17 cellular contexts compared by ENCODE assay signal in the genomic region with DNA sequence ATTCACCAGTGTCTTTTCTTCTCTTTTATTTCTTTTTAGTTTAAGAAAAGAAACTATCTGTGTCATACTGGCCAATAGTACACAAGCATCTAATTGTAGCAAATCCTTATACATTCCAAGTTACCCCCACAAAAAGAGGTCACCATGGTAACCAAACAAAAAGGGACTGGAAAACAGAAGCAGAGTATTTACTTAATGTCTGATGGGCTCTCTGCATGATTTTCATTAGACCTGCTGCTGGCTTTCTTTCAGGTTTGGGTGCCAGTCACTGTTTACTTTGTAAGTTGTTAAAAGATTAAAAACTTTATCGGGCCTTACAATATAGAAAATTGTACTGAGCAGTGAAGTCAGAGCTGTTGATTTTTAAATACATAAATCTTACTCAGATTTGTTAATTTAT.
DNase-seq lines count a peak whose midpoint lies in the region; ATAC-seq and TF ChIP-seq lines count a peak whose summit lies in the region.
"Had no signal": no experiment of that assay in that cellular context is flagged by ENCODE, and none has a peak within 500 bp of the region (broad histone marks: within the 10 kb centered on the region; RNA-seq: fewer than 3 reads in every experiment).

No MANE protein-coding gene starts in this region.

- H3K27ac ChIP-seq in cingulate gyrus (ENCODE audit: low read depth, low read length): peak overlapping the region; percentile 19
- H3K27ac ChIP-seq: spleen had no signal

- peak; percentile 7 for DNase-seq in LHCN-M2 (ENCODE audit: low read depth)
- peak; percentile 74 for DNase-seq in NCI-H2196 (lab: John Stamatoyannopoulos, UW; ENCODE audit: unreplicated experiment)
- no peak for DNase-seq in progenitor cell of endocrine pancreas (ENCODE audit: low spot score, unreplicated experiment)
- no peak for DNase-seq in hepatic stellate cell (ENCODE audit: low spot score)
- no peak for DNase-seq in Right ventricle myocardium superior
- no peak for DNase-seq in activated T-cell treated with anti-CD3 and anti-CD28 coated beads, Interleukin-2, amount 50 U/mL, for 48 hours
- no peak for DNase-seq in ecto neural progenitor cell (ENCODE audit: low spot score)
- DNase-seq: CD4-positive, CD25-positive, alpha-beta regulatory T cell; hippocampal formation; left ventricle myocardium superior; NCI-H524; nephron progenitor cell; RPMI8226; spleen had no signal

- H3K36me3 Mint-ChIP-seq in progenitor cell of endocrine pancreas (ENCODE audit: insufficient read depth): no peaks in the 10 kb centered on the region
- H3K36me3 Mint-ChIP-seq: activated naive CD8-positive, alpha-beta T cell; CD4-positive, CD25-positive, alpha-beta regulatory T cell had no signal

- peaks cover 23% of the 10 kb centered on the region for H3K4me1 Mint-ChIP-seq in progenitor cell of endocrine pancreas (ENCODE audit: low read depth)
- H3K4me1 Mint-ChIP-seq: CD4-positive, CD25-positive, alpha-beta regulatory T cell had no signal

- no peaks in the 10 kb centered on the region for H3K9me3 Mint-ChIP-seq in progenitor cell of endocrine pancreas (ENCODE audit: low read depth)
- H3K9me3 Mint-ChIP-seq: CD4-positive, CD25-positive, alpha-beta regulatory T cell; nephron progenitor cell had no signal

- intact Hi-C loops in Right ventricle myocardium superior (cut with DNase I): no loop called here

- ATAC-seq in Right ventricle myocardium superior (ENCODE audit: poor library complexity): no peak
- ATAC-seq: esophagus mucosa, left ventricle myocardium superior had no signal

- no peak overlapping the region for H3K4me3 Mint-ChIP-seq in progenitor cell of endocrine pancreas (ENCODE audit: low read depth)
- H3K4me3 Mint-ChIP-seq: activated naive CD8-positive, alpha-beta T cell; CD4-positive, CD25-positive, alpha-beta regulatory T cell; nephron progenitor cell had no signal

- peak overlapping the region; percentile 46 for H3K27ac Mint-ChIP-seq in progenitor cell of endocrine pancreas
- H3K27ac Mint-ChIP-seq: activated naive CD8-positive, alpha-beta T cell; CD4-positive, CD25-positive, alpha-beta regulatory T cell had no signal

- TF ChIP-seq CTCF in progenitor cell of endocrine pancreas (IDR thresholded peaks at IDR 0.05; ENCODE audit: unreplicated experiment): no peak

- H3K27me3 Mint-ChIP-seq in progenitor cell of endocrine pancreas: no peaks in the 10 kb centered on the region
- H3K27me3 Mint-ChIP-seq: activated naive CD8-positive, alpha-beta T cell had no signal

Comparison
In these comparisons a context has a peak if more than half of its experiments do, and no peak if none do; other contexts are left out.
1. DNase-seq: peak in LHCN-M2 (single experiment) and NCI-H2196 (single experiment); none in progenitor cell of endocrine pancreas (single experiment), hepatic stellate cell (single experiment), Right ventricle myocardium superior (single experiment), activated T-cell treated with anti-CD3 and anti-CD28 coated beads, Interleukin-2, amount 50 U/mL, for 48 hours (0 of 2) and ecto neural progenitor cell (single experiment).